2 cellular contexts compared by ENCODE assay signal in the genomic region with DNA sequence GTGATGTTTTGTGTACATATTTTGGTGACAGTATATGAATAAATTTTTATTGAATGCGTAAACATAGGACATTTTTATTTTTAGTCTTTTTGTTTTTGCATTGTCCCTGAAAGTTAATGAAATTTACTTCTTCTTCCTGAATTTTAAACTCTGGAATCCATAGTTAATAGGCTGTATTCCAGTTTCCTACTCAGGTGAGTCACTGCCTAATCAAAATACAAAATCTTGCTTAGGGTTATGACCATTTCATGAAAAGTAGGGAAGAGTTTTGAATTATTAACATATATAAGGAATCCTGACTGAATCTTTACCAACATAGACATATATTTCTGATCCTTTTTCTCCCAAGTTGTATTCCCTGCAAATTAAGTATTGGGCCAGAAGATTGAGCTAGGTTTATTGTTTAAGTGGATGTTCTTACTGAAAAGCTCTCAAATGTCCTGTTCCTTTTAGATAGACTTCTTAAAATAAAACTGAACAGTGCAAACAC.
TF ChIP-seq lines count a peak whose summit lies in the region.

No MANE protein-coding gene starts in this region.

TF ChIP-seq in GM12878, 131 proteins besides CTCF, POLR2A, EP300 and RAD21:
- no peak for TF ChIP-seq NFXL1 (IDR thresholded peaks at IDR 0.05; ENCODE audit: borderline replicate concordance)
- no peak for TF ChIP-seq MTA2 (IDR thresholded peaks at IDR 0.05; ENCODE audit: low read depth)
- TF ChIP-seq BHLHE40 (IDR thresholded peaks at IDR 0.05; ENCODE audit: borderline replicate concordance in 1 of 2, low read depth in 2 of 2, low read length in 1 of 2) = no peak
- TF ChIP-seq MXI1 (IDR thresholded peaks at IDR 0.05; ENCODE audit: low read depth, low read length) = no peak
- TF ChIP-seq, protein P1, sequence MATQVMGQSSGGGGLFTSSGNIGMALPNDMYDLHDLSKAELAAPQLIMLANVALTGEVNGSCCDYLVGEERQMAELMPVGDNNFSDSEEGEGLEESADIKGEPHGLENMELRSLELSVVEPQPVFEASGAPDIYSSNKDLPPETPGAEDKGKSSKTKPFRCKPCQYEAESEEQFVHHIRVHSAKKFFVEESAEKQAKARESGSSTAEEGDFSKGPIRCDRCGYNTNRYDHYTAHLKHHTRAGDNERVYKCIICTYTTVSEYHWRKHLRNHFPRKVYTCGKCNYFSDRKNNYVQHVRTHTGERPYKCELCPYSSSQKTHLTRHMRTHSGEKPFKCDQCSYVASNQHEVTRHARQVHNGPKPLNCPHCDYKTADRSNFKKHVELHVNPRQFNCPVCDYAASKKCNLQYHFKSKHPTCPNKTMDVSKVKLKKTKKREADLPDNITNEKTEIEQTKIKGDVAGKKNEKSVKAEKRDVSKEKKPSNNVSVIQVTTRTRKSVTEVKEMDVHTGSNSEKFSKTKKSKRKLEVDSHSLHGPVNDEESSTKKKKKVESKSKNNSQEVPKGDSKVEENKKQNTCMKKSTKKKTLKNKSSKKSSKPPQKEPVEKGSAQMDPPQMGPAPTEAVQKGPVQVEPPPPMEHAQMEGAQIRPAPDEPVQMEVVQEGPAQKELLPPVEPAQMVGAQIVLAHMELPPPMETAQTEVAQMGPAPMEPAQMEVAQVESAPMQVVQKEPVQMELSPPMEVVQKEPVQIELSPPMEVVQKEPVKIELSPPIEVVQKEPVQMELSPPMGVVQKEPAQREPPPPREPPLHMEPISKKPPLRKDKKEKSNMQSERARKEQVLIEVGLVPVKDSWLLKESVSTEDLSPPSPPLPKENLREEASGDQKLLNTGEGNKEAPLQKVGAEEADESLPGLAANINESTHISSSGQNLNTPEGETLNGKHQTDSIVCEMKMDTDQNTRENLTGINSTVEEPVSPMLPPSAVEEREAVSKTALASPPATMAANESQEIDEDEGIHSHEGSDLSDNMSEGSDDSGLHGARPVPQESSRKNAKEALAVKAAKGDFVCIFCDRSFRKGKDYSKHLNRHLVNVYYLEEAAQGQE (IDR thresholded peaks at IDR 0.05; ENCODE audit: low read depth, low read length) = no peak
- TF ChIP-seq BACH1 (IDR thresholded peaks at IDR 0.05; ENCODE audit: borderline replicate concordance) = no peak
- TF ChIP-seq ZNF207 (IDR thresholded peaks at IDR 0.05; ENCODE audit: borderline replicate concordance) = no peak
- no peak for TF ChIP-seq BRCA1 (IDR thresholded peaks at IDR 0.05; ENCODE audit: low read depth, low read length)
- TF ChIP-seq, protein P2, sequence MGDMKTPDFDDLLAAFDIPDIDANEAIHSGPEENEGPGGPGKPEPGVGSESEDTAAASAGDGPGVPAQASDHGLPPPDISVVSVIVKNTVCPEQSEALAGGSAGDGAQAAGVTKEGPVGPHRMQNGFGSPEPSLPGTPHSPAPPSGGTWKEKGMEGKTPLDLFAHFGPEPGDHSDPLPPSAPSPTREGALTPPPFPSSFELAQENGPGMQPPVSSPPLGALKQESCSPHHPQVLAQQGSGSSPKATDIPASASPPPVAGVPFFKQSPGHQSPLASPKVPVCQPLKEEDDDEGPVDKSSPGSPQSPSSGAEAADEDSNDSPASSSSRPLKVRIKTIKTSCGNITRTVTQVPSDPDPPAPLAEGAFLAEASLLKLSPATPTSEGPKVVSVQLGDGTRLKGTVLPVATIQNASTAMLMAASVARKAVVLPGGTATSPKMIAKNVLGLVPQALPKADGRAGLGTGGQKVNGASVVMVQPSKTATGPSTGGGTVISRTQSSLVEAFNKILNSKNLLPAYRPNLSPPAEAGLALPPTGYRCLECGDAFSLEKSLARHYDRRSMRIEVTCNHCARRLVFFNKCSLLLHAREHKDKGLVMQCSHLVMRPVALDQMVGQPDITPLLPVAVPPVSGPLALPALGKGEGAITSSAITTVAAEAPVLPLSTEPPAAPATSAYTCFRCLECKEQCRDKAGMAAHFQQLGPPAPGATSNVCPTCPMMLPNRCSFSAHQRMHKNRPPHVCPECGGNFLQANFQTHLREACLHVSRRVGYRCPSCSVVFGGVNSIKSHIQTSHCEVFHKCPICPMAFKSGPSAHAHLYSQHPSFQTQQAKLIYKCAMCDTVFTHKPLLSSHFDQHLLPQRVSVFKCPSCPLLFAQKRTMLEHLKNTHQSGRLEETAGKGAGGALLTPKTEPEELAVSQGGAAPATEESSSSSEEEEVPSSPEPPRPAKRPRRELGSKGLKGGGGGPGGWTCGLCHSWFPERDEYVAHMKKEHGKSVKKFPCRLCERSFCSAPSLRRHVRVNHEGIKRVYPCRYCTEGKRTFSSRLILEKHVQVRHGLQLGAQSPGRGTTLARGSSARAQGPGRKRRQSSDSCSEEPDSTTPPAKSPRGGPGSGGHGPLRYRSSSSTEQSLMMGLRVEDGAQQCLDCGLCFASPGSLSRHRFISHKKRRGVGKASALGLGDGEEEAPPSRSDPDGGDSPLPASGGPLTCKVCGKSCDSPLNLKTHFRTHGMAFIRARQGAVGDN (IDR thresholded peaks at IDR 0.05) = no peak
- TF ChIP-seq RFX5 (IDR thresholded peaks at IDR 0.05; ENCODE audit: low read depth, low read length) = no peak
- no peak for TF ChIP-seq ZBED1 (IDR thresholded peaks at IDR 0.05; ENCODE audit: borderline replicate concordance)
- no peak for TF ChIP-seq PAX8 (IDR thresholded peaks at IDR 0.05)
- TF ChIP-seq ZNF384 (IDR thresholded peaks at IDR 0.05; ENCODE audit: borderline replicate concordance, low read depth, low read length) = no peak
- TF ChIP-seq, protein P3, sequence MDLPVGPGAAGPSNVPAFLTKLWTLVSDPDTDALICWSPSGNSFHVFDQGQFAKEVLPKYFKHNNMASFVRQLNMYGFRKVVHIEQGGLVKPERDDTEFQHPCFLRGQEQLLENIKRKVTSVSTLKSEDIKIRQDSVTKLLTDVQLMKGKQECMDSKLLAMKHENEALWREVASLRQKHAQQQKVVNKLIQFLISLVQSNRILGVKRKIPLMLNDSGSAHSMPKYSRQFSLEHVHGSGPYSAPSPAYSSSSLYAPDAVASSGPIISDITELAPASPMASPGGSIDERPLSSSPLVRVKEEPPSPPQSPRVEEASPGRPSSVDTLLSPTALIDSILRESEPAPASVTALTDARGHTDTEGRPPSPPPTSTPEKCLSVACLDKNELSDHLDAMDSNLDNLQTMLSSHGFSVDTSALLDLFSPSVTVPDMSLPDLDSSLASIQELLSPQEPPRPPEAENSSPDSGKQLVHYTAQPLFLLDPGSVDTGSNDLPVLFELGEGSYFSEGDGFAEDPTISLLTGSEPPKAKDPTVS (IDR thresholded peaks at IDR 0.05; ENCODE audit: low read depth, low read length) = no peak
- TF ChIP-seq EED (IDR thresholded peaks at IDR 0.05; ENCODE audit: low read depth) = no peak
- no peak for TF ChIP-seq NR2C1 (IDR thresholded peaks at IDR 0.05)
- TF ChIP-seq SUPT20H (IDR thresholded peaks at IDR 0.05; ENCODE audit: borderline replicate concordance, control insufficient read depth, low read depth, low read length) = no peak
- no peak for TF ChIP-seq BCL11A (IDR thresholded peaks at IDR 0.05; ENCODE audit: low read depth, low read length)

TF ChIP-seq in HEK293T, 16 proteins besides CTCF, POLR2A, EP300 and RAD21:
- TF ChIP-seq ARNT (IDR thresholded peaks at IDR 0.05) = no peak
- no peak for TF ChIP-seq BHLHE40 (IDR thresholded peaks at IDR 0.05; ENCODE audit: borderline replicate concordance)
- no peak for TF ChIP-seq TARDBP (IDR thresholded peaks at IDR 0.05)
- no peak for TF ChIP-seq FOXK2 (IDR thresholded peaks at IDR 0.05)
- TF ChIP-seq FOXA1 (IDR thresholded peaks at IDR 0.05) = no peak
- no peak for TF ChIP-seq CTBP1 (IDR thresholded peaks at IDR 0.05; ENCODE audit: borderline replicate concordance)
- TF ChIP-seq SP1 (IDR thresholded peaks at IDR 0.05) = no peak
- no peak for TF ChIP-seq HDGF (IDR thresholded peaks at IDR 0.05; ENCODE audit: borderline replicate concordance)
- TF ChIP-seq FOXM1 (IDR thresholded peaks at IDR 0.05; ENCODE audit: borderline replicate concordance) = no peak
- TF ChIP-seq L3MBTL2 (conservative IDR thresholded peaks at IDR 0.05) = no peak
- TF ChIP-seq, protein P4, sequence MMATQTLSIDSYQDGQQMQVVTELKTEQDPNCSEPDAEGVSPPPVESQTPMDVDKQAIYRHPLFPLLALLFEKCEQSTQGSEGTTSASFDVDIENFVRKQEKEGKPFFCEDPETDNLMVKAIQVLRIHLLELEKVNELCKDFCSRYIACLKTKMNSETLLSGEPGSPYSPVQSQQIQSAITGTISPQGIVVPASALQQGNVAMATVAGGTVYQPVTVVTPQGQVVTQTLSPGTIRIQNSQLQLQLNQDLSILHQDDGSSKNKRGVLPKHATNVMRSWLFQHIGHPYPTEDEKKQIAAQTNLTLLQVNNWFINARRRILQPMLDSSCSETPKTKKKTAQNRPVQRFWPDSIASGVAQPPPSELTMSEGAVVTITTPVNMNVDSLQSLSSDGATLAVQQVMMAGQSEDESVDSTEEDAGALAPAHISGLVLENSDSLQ (IDR thresholded peaks at IDR 0.05) = no peak
- TF ChIP-seq ZNF384 (IDR thresholded peaks at IDR 0.05) = no peak
- no peak for TF ChIP-seq SUZ12 (IDR thresholded peaks at IDR 0.05)
- no peak for TF ChIP-seq NFRKB (IDR thresholded peaks at IDR 0.05)
- no peak for TF ChIP-seq LEF1 (IDR thresholded peaks at IDR 0.05; ENCODE audit: borderline replicate concordance)
